Comparison of ENCODE assay signal across 11 cellular contexts in genomic region chr14:89252887-89253532, GRCh38.
DNase-seq lines count a peak whose midpoint lies in the region; ATAC-seq and TF ChIP-seq lines count a peak whose summit lies in the region.
"Had no signal": no experiment of that assay in that cellular context is flagged by ENCODE, and none has a peak within 500 bp of the region (broad histone marks: within the 10 kb centered on the region; RNA-seq: fewer than 3 reads in every experiment).

No MANE protein-coding gene starts in this region.

- peak in 1 of 3 experiments; percentile 9; a peak in 1 of 6 replicates for TF ChIP-seq CTCF in HCT116 (IDR thresholded peaks at IDR 0.05 in 2 of 3, conservative IDR thresholded peaks at IDR 0.05 in 1 of 3; ENCODE audit: borderline replicate concordance in 1 of 3, insufficient read depth in 1 of 3, low read depth in 2 of 3, low read length in 2 of 3)
- peak; percentile 14 for TF ChIP-seq CTCF in epithelial cell of esophagus (IDR thresholded peaks at IDR 0.05; ENCODE audit: insufficient read depth, low read depth, low read length, missing control alignments)
- TF ChIP-seq CTCF in osteoblast (IDR thresholded peaks at IDR 0.05; ENCODE audit: extremely low read depth, low read depth, low read length): no peak

- H3K9me3 ChIP-seq in HCT116 (ENCODE audit: control insufficient read depth in 1 of 2, insufficient read depth in 1 of 2, low read depth in 1 of 2, low read length in 2 of 2) (no peaks in the 10 kb centered on the region), osteoblast (ENCODE audit: low read depth, low read length) (no peaks in the 10 kb centered on the region)
- H3K9me3 ChIP-seq: esophagus muscularis mucosa, transverse colon had no signal

- CTCF ChIA-PET in HCT116 (lab: Charles Lee): no interaction called here

- H3K27ac ChIP-seq in HCT116 (ENCODE audit: low read depth, low read length) (no peak overlapping the region), osteoblast (ENCODE audit: low read depth, low read length) (no peak overlapping the region)
- H3K27ac ChIP-seq: esophagus muscularis mucosa, transverse colon had no signal

- no peak overlapping the region for H3K9ac ChIP-seq in HCT116 (ENCODE audit: low read length)

- POLR2A ChIA-PET in HCT116 (lab: Charles Lee): no interaction called here

- peaks cover 0 to 13% of the 10 kb centered on the region in 2 experiments; a peak in 1 of 4 replicates for H3K4me1 ChIP-seq in HCT116 (ENCODE audit: control insufficient read depth in 1 of 2, insufficient read depth in 2 of 2, low read length in 2 of 2)
- H3K4me1 ChIP-seq in osteoblast (ENCODE audit: insufficient read depth, low read length): no peaks in the 10 kb centered on the region

- 0 out of 2 replicates have a peak, but pooled peaks have one; percentile 14 for TF ChIP-seq RAD21 in HCT116 (IDR thresholded peaks at IDR 0.05; ENCODE audit: low read depth)

- no peak for TF ChIP-seq POLR2A in HCT116 (IDR thresholded peaks at IDR 0.05; ENCODE audit: borderline replicate concordance, extremely low read depth, insufficient read depth, insufficient read length)

- H3K36me3 ChIP-seq in HCT116 (ENCODE audit: control insufficient read depth in 1 of 2, insufficient read depth in 2 of 2, low read length in 2 of 2): no peaks in the 10 kb centered on the region
- no peaks in the 10 kb centered on the region for H3K36me3 ChIP-seq in osteoblast (ENCODE audit: insufficient read depth, low read length)
- H3K36me3 ChIP-seq: esophagus muscularis mucosa had no signal

- H4K20me1 ChIP-seq in HCT116 (ENCODE audit: insufficient read depth) (no peaks in the 10 kb centered on the region), osteoblast (ENCODE audit: insufficient read depth, low read length) (peaks cover 6% of the 10 kb centered on the region)

- intact Hi-C loops in HCT116 (cut with micrococcal nuclease): no loop called here

- H3K79me2 ChIP-seq in HCT116 (ENCODE audit: insufficient read depth, low read length) (no peaks in the 10 kb centered on the region), osteoblast (ENCODE audit: insufficient read depth, low read length) (no peaks in the 10 kb centered on the region)

- no peak overlapping the region for H3K4me3 ChIP-seq in HCT116 (replicated peaks in 1 of 2; ENCODE audit: low read depth in 1 of 2, low read length in 2 of 2)
- H3K4me3 ChIP-seq in epithelial cell of esophagus (ENCODE audit: low read length): no peak overlapping the region
- H3K4me3 ChIP-seq in osteoblast (ENCODE audit: insufficient read depth, low read length): no peak overlapping the region
- H3K4me3 ChIP-seq: esophagus muscularis mucosa, transverse colon had no signal

- H3K4me2 ChIP-seq in HCT116 (ENCODE audit: low read length) (no peak overlapping the region), osteoblast (ENCODE audit: insufficient read depth, low read length) (no peak overlapping the region)

- DNase-seq in HCT116 (ENCODE audit: low read depth, low spot score): no peak
- peak; percentile 40 for DNase-seq in NCI-H69 (lab: John Stamatoyannopoulos, UW)
- DNase-seq in epithelial cell of esophagus (ENCODE audit: low read depth): peak; percentile 50
- DNase-seq in osteoblast (ENCODE audit: insufficient read length, low spot score, missing footprints): peak; percentile 72
- DNase-seq in activated T-cell treated with anti-CD3 and anti-CD28 coated beads, Interleukin-2, amount 50 U/mL, for 48 hours: no peak
- DNase-seq in KG1 (lab: John Stamatoyannopoulos, UW): no peak
- DNase-seq in SKM-1 (lab: John Stamatoyannopoulos, UW; ENCODE audit: unreplicated experiment): no peak
- DNase-seq: DND-41, transverse colon had no signal

- no peaks in the 10 kb centered on the region for H3K9me2 ChIP-seq in HCT116 (ENCODE audit: insufficient read depth)

- no peak for ATAC-seq in HCT116
- no peak for ATAC-seq in GM18873 (IDR thresholded peaks at IDR 0.05; ENCODE audit: low FRiP score, unreplicated experiment)

- RAD21 ChIA-PET in HCT116 (lab: Charles Lee; ENCODE audit: low non-redundant PET in 1 of 2, low total read pairs in 2 of 2, uncharacterized antibody in 2 of 2, unreplicated experiment in 2 of 2): interaction anchor here (0.7 to 0.9 kb wide), 2 partner anchors 367 to 492 kb away, joined by 3 read pairs; no protein-coding TSS in a partner anchor

- H2AFZ ChIP-seq in HCT116 (ENCODE audit: low read depth, low read length, poor library complexity, severe bottlenecking) (no peak overlapping the region), osteoblast (ENCODE audit: low read length) (no peak overlapping the region)

- BruUV-seq in HCT116 (replicated peaks; lab: Mats Ljungman, UMichigan): no TSS peak

- no peaks in the 10 kb centered on the region for H3K27me3 ChIP-seq in HCT116 (ENCODE audit: insufficient read depth, low read length)
- H3K27me3 ChIP-seq in osteoblast (ENCODE audit: insufficient read depth, low read length): no peaks in the 10 kb centered on the region
- H3K27me3 ChIP-seq: esophagus muscularis mucosa, transverse colon had no signal

TF ChIP-seq in HCT116, 20 proteins besides CTCF, POLR2A, EP300 and RAD21:
- TF ChIP-seq SRF (IDR thresholded peaks at IDR 0.05; ENCODE audit: low read depth): no peak

Comparison
In these comparisons a context has a peak if more than half of its experiments do, and no peak if none do; other contexts are left out.
1. DNase-seq: peak in NCI-H69 (single experiment), epithelial cell of esophagus (single experiment) and osteoblast (single experiment); none in HCT116 (single experiment), activated T-cell treated with anti-CD3 and anti-CD28 coated beads, Interleukin-2, amount 50 U/mL, for 48 hours (0 of 2), KG1 (single experiment) and SKM-1 (single experiment).